In the genomic region with DNA sequence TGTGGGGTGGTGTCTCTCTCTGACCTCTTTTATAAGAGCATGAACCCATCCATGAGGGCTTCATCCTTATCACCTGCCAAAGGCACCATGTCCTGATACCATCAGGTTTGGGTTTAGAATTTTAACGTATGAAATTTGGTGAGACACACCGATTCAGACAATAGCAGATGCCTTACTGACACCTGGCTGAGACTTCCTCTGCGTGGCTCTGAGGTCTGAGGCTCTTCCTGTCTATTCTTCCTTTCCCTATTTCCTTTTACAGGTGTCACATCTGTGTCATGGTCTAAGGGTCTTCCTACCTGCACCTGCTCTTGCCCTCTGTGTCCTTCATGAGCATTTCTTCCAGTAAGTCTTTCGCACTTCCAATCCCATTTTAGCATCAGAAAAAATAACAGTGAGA, we compare ENCODE assay signal across 26 cellular contexts.
"Had no signal": no experiment of that assay in that cellular context is flagged by ENCODE, and none has a peak within 500 bp of the region (broad histone marks: within the 10 kb centered on the region; RNA-seq: fewer than 3 reads in every experiment).

No MANE protein-coding gene starts in this region.

- H3K36me3 ChIP-seq: colonic mucosa, esophagus muscularis mucosa, gastroesophageal sphincter, heart right ventricle, left lung, ovary, spleen, thoracic aorta, transverse colon, upper lobe of right lung, uterus had no signal

- ATAC-seq: foreskin keratinocyte; gastroesophageal sphincter; heart right ventricle; left cardiac atrium; left lung; natural killer cell; psoas muscle; right cardiac atrium; stimulated activated naive B cell treated with anti-CD40 and anti-IgM and Interleukin-4, amounts not matched to agents 10 μg/mL and 1 μg/mL and 100 μg/mL, for 72 hours; upper lobe of right lung had no signal

- H3K9me3 Mint-ChIP-seq: dendritic cell treated with granulocyte-macrophage colony-stimulating factor and Interleukin-4, amounts not matched to agents 40 ng/mL and 50 ng/mL, for 4 days; natural killer cell; stimulated activated naive CD8-positive, alpha-beta T cell treated with anti-CD3 and anti-CD28 coated beads, Interleukin-15, Interleukin-2, amounts not matched to agents 100 ng/mL and 50 ng/mL, for 24 hours had no signal

- H3K27me3 ChIP-seq: colonic mucosa, esophagus muscularis mucosa, foreskin keratinocyte, gastroesophageal sphincter, heart right ventricle, left lung, ovary, spleen, transverse colon, upper lobe of right lung, uterus had no signal

- H3K36me3 Mint-ChIP-seq: natural killer cell had no signal

- H3K27ac ChIP-seq: colonic mucosa, esophagus muscularis mucosa, foreskin keratinocyte, gastroesophageal sphincter, heart right ventricle, left lung, ovary, psoas muscle, skin epidermis, spleen, thoracic aorta, transverse colon, upper lobe of right lung, uterus had no signal

- H3K4me3 Mint-ChIP-seq: dendritic cell treated with granulocyte-macrophage colony-stimulating factor and Interleukin-4, amounts not matched to agents 40 ng/mL and 50 ng/mL, for 4 days; natural killer cell; stimulated activated naive B cell treated with anti-CD40 and anti-IgM and Interleukin-4, amounts not matched to agents 10 μg/mL and 1 μg/mL and 100 μg/mL, for 72 hours; stimulated activated naive CD8-positive, alpha-beta T cell treated with anti-CD3 and anti-CD28 coated beads, Interleukin-15, Interleukin-2, amounts not matched to agents 100 ng/mL and 50 ng/mL, for 24 hours had no signal

- H3K9me3 ChIP-seq: colonic mucosa, ovary, psoas muscle, thoracic aorta, transverse colon, upper lobe of right lung, uterus had no signal

- H3K27me3 Mint-ChIP-seq: dendritic cell treated with granulocyte-macrophage colony-stimulating factor and Interleukin-4, amounts not matched to agents 40 ng/mL and 50 ng/mL, for 4 days; stimulated activated naive B cell treated with anti-CD40 and anti-IgM and Interleukin-4, amounts not matched to agents 10 μg/mL and 1 μg/mL and 100 μg/mL, for 72 hours had no signal

- H3K4me1 ChIP-seq: colonic mucosa, esophagus muscularis mucosa, foreskin keratinocyte, gastroesophageal sphincter, heart right ventricle, left lung, psoas muscle, transverse colon, upper lobe of right lung, uterus had no signal

- DNase-seq: colonic mucosa; effector CD8-positive, alpha-beta T cell; foreskin keratinocyte; glutamatergic neuron; heart right ventricle; hippocampal formation; left cardiac atrium; left lung; natural killer cell; occipital lobe; ovary; posterior cingulate gyrus; psoas muscle; right cardiac atrium; spleen; stimulated activated CD4-positive, alpha-beta T cell treated with anti-CD3 and anti-CD28 coated beads, Interleukin-2, amount 100 ng/mL, for 48 hours; stimulated activated naive B cell treated with anti-CD40 and anti-IgM and Interleukin-4, amounts not matched to agents 10 μg/mL and 1 μg/mL and 100 μg/mL, for 72 hours; transverse colon; upper lobe of right lung; uterus had no signal

- H3K27ac Mint-ChIP-seq: dendritic cell treated with granulocyte-macrophage colony-stimulating factor and Interleukin-4, amounts not matched to agents 40 ng/mL and 50 ng/mL, for 4 days; natural killer cell; stimulated activated naive CD8-positive, alpha-beta T cell treated with anti-CD3 and anti-CD28 coated beads, Interleukin-15, Interleukin-2, amounts not matched to agents 100 ng/mL and 50 ng/mL, for 24 hours had no signal

- H3K4me3 ChIP-seq: colonic mucosa, esophagus muscularis mucosa, gastroesophageal sphincter, heart right ventricle, left lung, ovary, psoas muscle, skin epidermis, spleen, thoracic aorta, transverse colon, upper lobe of right lung, uterus had no signal
